1 cellular context compared by ENCODE assay signal in genomic region chr13:43044720-43045301, GRCh38.
TF ChIP-seq lines count a peak whose summit lies in the region.

No MANE protein-coding gene starts in this region.

TF ChIP-seq in GM12878, 131 proteins besides CTCF, POLR2A, EP300 and RAD21 (continued from another document):
- TF ChIP-seq NR2F1 (conservative IDR thresholded peaks at IDR 0.05) (peak; percentile 78), JUNB (IDR thresholded peaks at IDR 0.05) (no peak), SRF (IDR thresholded peaks at IDR 0.05; ENCODE audit: low read depth in 2 of 2, low read length in 2 of 2) (peak; percentile 52 to 81; a peak in 3 of 4 replicates), CHD1 (IDR thresholded peaks at IDR 0.05; ENCODE audit: low read depth, low read length) (0 out of 2 replicates have a peak, but pooled peaks have one; percentile 42), CUX1 (IDR thresholded peaks at IDR 0.05; ENCODE audit: insufficient replicate concordance, low read depth, low read length) (peak; percentile 25), ZNF384 (IDR thresholded peaks at IDR 0.05; ENCODE audit: borderline replicate concordance, low read depth, low read length) (peak; percentile 35; the same call in 1 of the 2 replicates)
